In genomic region chr1:54995013-54995760, GRCh38 we compare ENCODE assay signal across 20 cellular contexts. TPM values are rescaled to one million over a fixed set of nuclear protein-coding genes. Genes with fewer than 3 reads are reported as not detected.
DNase-seq lines count a peak whose midpoint lies in the region; ATAC-seq and TF ChIP-seq lines count a peak whose summit lies in the region.
"Had no signal": no experiment of that assay in that cellular context is flagged by ENCODE, and none has a peak within 500 bp of the region (broad histone marks: within the 10 kb centered on the region; RNA-seq: fewer than 3 reads in every experiment).

No MANE protein-coding gene starts in this region.

- intact Hi-C loops in sigmoid colon (cut with DNase I), result no loop called here

- H3K9ac ChIP-seq in HUES48 (ENCODE audit: low read depth, low read length), result no peak overlapping the region
- H3K9ac ChIP-seq: KMS-11 had no signal

- H3K27me3 Mint-ChIP-seq in activated naive CD8-positive, alpha-beta T cell treated with anti-CD3 and anti-CD28 coated beads, Interleukin-2, amount 10 ng/mL, durations not matched to agents 7 days and 5 days, result peaks cover 44% of the 10 kb centered on the region
- H3K27me3 Mint-ChIP-seq in activated naive CD8-positive, alpha-beta T cell treated with anti-CD3 and anti-CD28 coated beads, Interleukin-2, amount 50 U/mL, for 24 hours, result peaks cover 40% of the 10 kb centered on the region
- peaks cover 17% of the 10 kb centered on the region for H3K27me3 Mint-ChIP-seq in glutamatergic neuron (ENCODE audit: unreplicated experiment)

- POLR2A ChIA-PET in activated naive CD8-positive, alpha-beta T cell treated with anti-CD3 and anti-CD28 coated beads, Interleukin-2, amount 10 ng/mL, durations not matched to agents 7 days and 5 days (lab: Charles Lee), result interaction anchor here (0.8 to 1.6 kb wide), 2 partner anchors 44 to 50 kb away, joined by 4 to 12 read pairs; no protein-coding TSS in a partner anchor

- peak overlapping the region; percentile 25 for H3K27ac ChIP-seq in HUES48 (ENCODE audit: low read depth, low read length)
- no peak overlapping the region for H3K27ac ChIP-seq in upper lobe of left lung
- H3K27ac ChIP-seq in sigmoid colon, result no peak overlapping the region
- no peak overlapping the region for H3K27ac ChIP-seq in WERI-Rb-1
- H3K27ac ChIP-seq: brain microvascular endothelial cell, coronary artery, heart right ventricle, KMS-11, lower lobe of right lung had no signal

- H3K27ac Mint-ChIP-seq in activated naive CD8-positive, alpha-beta T cell treated with anti-CD3 and anti-CD28 coated beads, Interleukin-2, amount 10 ng/mL, durations not matched to agents 7 days and 5 days, result peak overlapping the region; percentile 79
- no peak overlapping the region for H3K27ac Mint-ChIP-seq in activated naive CD8-positive, alpha-beta T cell treated with anti-CD3 and anti-CD28 coated beads, Interleukin-2, amount 50 U/mL, for 24 hours
- H3K27ac Mint-ChIP-seq in glutamatergic neuron (ENCODE audit: unreplicated experiment), result no peak overlapping the region
- H3K27ac Mint-ChIP-seq: activated T-helper 1 cell treated with anti-CD3 and anti-CD28 coated beads, Interleukin-12 subunit alpha, Interleukin-12 subunit beta, Interleukin-2, Interleukin-4 antibody, amounts not matched to agents 30 ng/mL and 10 ng/mL and 1 ng/mL, durations not matched to agents 14 hours and 24 hours and 36 hours had no signal

- TF ChIP-seq EP300 in upper lobe of left lung (IDR thresholded peaks at IDR 0.05), result no peak
- TF ChIP-seq EP300 in sigmoid colon (IDR thresholded peaks at IDR 0.05), result no peak

- H3K4me3 Mint-ChIP-seq in activated naive CD8-positive, alpha-beta T cell treated with anti-CD3 and anti-CD28 coated beads, Interleukin-2, amount 10 ng/mL, durations not matched to agents 7 days and 5 days, result peak overlapping the region; percentile 62
- H3K4me3 Mint-ChIP-seq in activated naive CD8-positive, alpha-beta T cell treated with anti-CD3 and anti-CD28 coated beads, Interleukin-2, amount 50 U/mL, for 24 hours, result no peak overlapping the region
- peak overlapping the region; percentile 17 for H3K4me3 Mint-ChIP-seq in glutamatergic neuron (ENCODE audit: unreplicated experiment)

- H3K36me3 ChIP-seq in HUES48 (ENCODE audit: control insufficient read depth, insufficient read depth, low read length) (no peaks in the 10 kb centered on the region), upper lobe of left lung (no peaks in the 10 kb centered on the region), sigmoid colon (no peaks in the 10 kb centered on the region), WERI-Rb-1 (no peaks in the 10 kb centered on the region)
- H3K36me3 ChIP-seq: brain microvascular endothelial cell, HAP-1, heart right ventricle, lower lobe of right lung had no signal

- TF ChIP-seq CTCF in glutamatergic neuron (IDR thresholded peaks at IDR 0.05; ENCODE audit: partially characterized antibody, unreplicated experiment) (no peak), upper lobe of left lung (IDR thresholded peaks at IDR 0.05) (no peak), sigmoid colon (IDR thresholded peaks at IDR 0.05) (no peak), WERI-Rb-1 (IDR thresholded peaks at IDR 0.05; ENCODE audit: low read depth, low read length) (no peak)

- no peaks in the 10 kb centered on the region for H3K36me3 Mint-ChIP-seq in activated naive CD8-positive, alpha-beta T cell treated with anti-CD3 and anti-CD28 coated beads, Interleukin-2, amount 10 ng/mL, durations not matched to agents 7 days and 5 days
- H3K36me3 Mint-ChIP-seq in activated naive CD8-positive, alpha-beta T cell treated with anti-CD3 and anti-CD28 coated beads, Interleukin-2, amount 50 U/mL, for 24 hours (ENCODE audit: low read depth), result no peaks in the 10 kb centered on the region
- H3K36me3 Mint-ChIP-seq in glutamatergic neuron (ENCODE audit: unreplicated experiment), result no peaks in the 10 kb centered on the region

- H3K4me1 ChIP-seq in HUES48 (ENCODE audit: control insufficient read depth, insufficient read depth, low read length) (peaks cover 35% of the 10 kb centered on the region), upper lobe of left lung (peaks cover 8 to 11% (median 10%) of the 10 kb centered on the region in 4 donors), sigmoid colon (peaks cover 0 to 17% (median 14%) of the 10 kb centered on the region in 4 donors)

- H3K27me3 ChIP-seq in HUES48 (ENCODE audit: control insufficient read depth, insufficient read depth, low read length), result peaks cover 44% of the 10 kb centered on the region
- peaks cover 0 to 10% (median 4%) of the 10 kb centered on the region in 4 donors for H3K27me3 ChIP-seq in upper lobe of left lung
- peaks cover 4 to 42% (median 18%) of the 10 kb centered on the region in 3 donors for H3K27me3 ChIP-seq in sigmoid colon
- no peaks in the 10 kb centered on the region for H3K27me3 ChIP-seq in WERI-Rb-1 (ENCODE audit: insufficient read depth, low read depth, severe bottlenecking)

- 64 to 78% methylated on average over 12 of the region's 12 CpGs for WGBS in upper lobe of left lung, 2 donors
- 67 to 82% methylated on average over 12 of the region's 12 CpGs for WGBS in sigmoid colon, 2 donors

- no peak for DNase-seq in activated naive CD8-positive, alpha-beta T cell treated with anti-CD3 and anti-CD28 coated beads, Interleukin-2, amount 10 ng/mL, durations not matched to agents 7 days and 5 days
- DNase-seq in activated naive CD8-positive, alpha-beta T cell treated with anti-CD3 and anti-CD28 coated beads, Interleukin-2, amount 50 U/mL, for 24 hours, result no peak
- no peak for DNase-seq in glutamatergic neuron
- no peak for DNase-seq in upper lobe of left lung
- DNase-seq in sigmoid colon, result no peak
- no peak for DNase-seq in WERI-Rb-1
- DNase-seq: brain microvascular endothelial cell, heart right ventricle, lower lobe of right lung, NCI-H2029 treated with DMSO at 0.1 percent for 48 hours, NCI-H526 treated with DMSO at 0.1 percent for 48 hours had no signal

- H3K9me3 ChIP-seq in HUES48 (ENCODE audit: control insufficient read depth, insufficient read depth, low read length) (no peaks in the 10 kb centered on the region), upper lobe of left lung (no peaks in the 10 kb centered on the region), sigmoid colon (no peaks in the 10 kb centered on the region), WERI-Rb-1 (ENCODE audit: severe bottlenecking) (no peaks in the 10 kb centered on the region)
- H3K9me3 ChIP-seq: HAP-1, heart right ventricle, lower lobe of right lung had no signal

- no peaks in the 10 kb centered on the region for H3K9me3 Mint-ChIP-seq in activated naive CD8-positive, alpha-beta T cell treated with anti-CD3 and anti-CD28 coated beads, Interleukin-2, amount 10 ng/mL, durations not matched to agents 7 days and 5 days
- no peaks in the 10 kb centered on the region for H3K9me3 Mint-ChIP-seq in activated naive CD8-positive, alpha-beta T cell treated with anti-CD3 and anti-CD28 coated beads, Interleukin-2, amount 50 U/mL, for 24 hours
- peaks cover 5% of the 10 kb centered on the region for H3K9me3 Mint-ChIP-seq in glutamatergic neuron (ENCODE audit: unreplicated experiment)
- H3K9me3 Mint-ChIP-seq: activated T-helper 1 cell treated with anti-CD3 and anti-CD28 coated beads, Interleukin-12 subunit alpha, Interleukin-12 subunit beta, Interleukin-2, Interleukin-4 antibody, amounts not matched to agents 30 ng/mL and 10 ng/mL and 1 ng/mL, durations not matched to agents 14 hours and 24 hours and 36 hours had no signal

- H3K4me1 Mint-ChIP-seq in activated naive CD8-positive, alpha-beta T cell treated with anti-CD3 and anti-CD28 coated beads, Interleukin-2, amount 10 ng/mL, durations not matched to agents 7 days and 5 days, result peaks cover 26% of the 10 kb centered on the region
- H3K4me1 Mint-ChIP-seq in activated naive CD8-positive, alpha-beta T cell treated with anti-CD3 and anti-CD28 coated beads, Interleukin-2, amount 50 U/mL, for 24 hours, result peaks cover 21% of the 10 kb centered on the region
- H3K4me1 Mint-ChIP-seq in glutamatergic neuron (ENCODE audit: low read depth, unreplicated experiment), result no peaks in the 10 kb centered on the region

- TF ChIP-seq POLR2A in upper lobe of left lung (IDR thresholded peaks at IDR 0.05) (no peak), sigmoid colon (IDR thresholded peaks at IDR 0.05) (no peak)

- H3K4me3 ChIP-seq in HUES48 (ENCODE audit: low read depth, low read length) (no peak overlapping the region), upper lobe of left lung (no peak overlapping the region), sigmoid colon (no peak overlapping the region), WERI-Rb-1 (ENCODE audit: low read depth, low read length) (no peak overlapping the region)
- H3K4me3 ChIP-seq: coronary artery, HAP-1, heart right ventricle, lower lobe of right lung had no signal

- ATAC-seq in activated naive CD8-positive, alpha-beta T cell treated with anti-CD3 and anti-CD28 coated beads, Interleukin-2, amount 10 ng/mL, durations not matched to agents 7 days and 5 days (ENCODE audit: low read depth), result no peak
- no peak for ATAC-seq in activated naive CD8-positive, alpha-beta T cell treated with anti-CD3 and anti-CD28 coated beads, Interleukin-2, amount 50 U/mL, for 24 hours
- no peak for ATAC-seq in upper lobe of left lung (ENCODE audit: low FRiP score in 2 of 2)
- ATAC-seq: lower lobe of right lung, Right ventricle myocardium inferior had no signal

RNA-seq across cellular contexts. Expression of gene BSND, which starts 3.5 kb away (rescaled TPM):
- total RNA-seq in activated naive CD8-positive, alpha-beta T cell treated with anti-CD3 and anti-CD28 coated beads, Interleukin-2, amount 10 ng/mL, durations not matched to agents 7 days and 5 days, result not detected
- total RNA-seq in glutamatergic neuron (ENCODE audit: unreplicated experiment), result not detected
- under 1 TPM in 2 of 6 donors, not detected in 4; under 0.01 to 0.10 TPM for total RNA-seq in upper lobe of left lung
- not detected for total RNA-seq in sigmoid colon
- polyA plus RNA-seq in sigmoid colon, result not detected
- total RNA-seq: activated T-helper 1 cell treated with anti-CD3 and anti-CD28 coated beads, Interleukin-12 subunit alpha, Interleukin-12 subunit beta, Interleukin-2, Interleukin-4 antibody, amounts not matched to agents 30 ng/mL and 10 ng/mL and 1 ng/mL, durations not matched to agents 14 hours and 24 hours and 36 hours; heart right ventricle; lower lobe of right lung; OCI-LY7; omental fat pad; Right ventricle myocardium inferior; ureter had no signal
- polyA plus RNA-seq: heart right ventricle had no signal

RNA-seq across cellular contexts. Expression of gene TMEM61, which starts 14.8 kb away (rescaled TPM):
- total RNA-seq in activated naive CD8-positive, alpha-beta T cell treated with anti-CD3 and anti-CD28 coated beads, Interleukin-2, amount 10 ng/mL, durations not matched to agents 7 days and 5 days, result not detected
- total RNA-seq in glutamatergic neuron (ENCODE audit: unreplicated experiment) (not detected), upper lobe of left lung (1 to 10 TPM in 5 of 6 donors, not detected in 1; 2.3 to 8.1 (median 2.9) TPM), sigmoid colon (under 1 TPM in 2 of 4 donors, not detected in 2; 0.41 to 0.83 TPM)
- 10 to 100 TPM; 12.6 to 15.3 (median 14.9) TPM for polyA plus RNA-seq in sigmoid colon
- total RNA-seq: activated T-helper 1 cell treated with anti-CD3 and anti-CD28 coated beads, Interleukin-12 subunit alpha, Interleukin-12 subunit beta, Interleukin-2, Interleukin-4 antibody, amounts not matched to agents 30 ng/mL and 10 ng/mL and 1 ng/mL, durations not matched to agents 14 hours and 24 hours and 36 hours; OCI-LY7; omental fat pad; Right ventricle myocardium inferior had no signal

RNA-seq across cellular contexts. Expression of gene PCSK9, which starts 44.2 kb away (rescaled TPM):
- total RNA-seq in activated naive CD8-positive, alpha-beta T cell treated with anti-CD3 and anti-CD28 coated beads, Interleukin-2, amount 10 ng/mL, durations not matched to agents 7 days and 5 days, result not detected
- total RNA-seq in glutamatergic neuron (ENCODE audit: unreplicated experiment) (2.1 TPM), upper lobe of left lung (10 to 100 TPM in 5 of 6 donors, 1 to 10 TPM in 1; 9.4 to 63.9 (median 31.5) TPM), sigmoid colon (under 1 TPM in 1 of 4 donors, not detected in 3; 0.28 TPM)
- 10 to 100 TPM in 1 of 3 donors, 1 to 10 TPM in 2; 1.2 to 41.9 (median 5.5) TPM for polyA plus RNA-seq in sigmoid colon
- total RNA-seq: activated T-helper 1 cell treated with anti-CD3 and anti-CD28 coated beads, Interleukin-12 subunit alpha, Interleukin-12 subunit beta, Interleukin-2, Interleukin-4 antibody, amounts not matched to agents 30 ng/mL and 10 ng/mL and 1 ng/mL, durations not matched to agents 14 hours and 24 hours and 36 hours; OCI-LY7; Right ventricle myocardium inferior had no signal
